ENCODE assay signal across 8 cellular contexts in genomic region chr11:93329936-93330445, GRCh38. TPM values are rescaled to one million over a fixed set of nuclear protein-coding genes. Genes with fewer than 3 reads are reported as not detected.
DNase-seq lines count a peak whose midpoint lies in the region; ATAC-seq and TF ChIP-seq lines count a peak whose summit lies in the region.

No MANE protein-coding gene starts in this region.

- H2AFZ ChIP-seq in neural progenitor cell (replicated peaks) = peak overlapping the region; percentile 93

- peak overlapping the region; percentile 85 for H3K4me2 ChIP-seq in neural progenitor cell

- H3K9me3 ChIP-seq in neural progenitor cell (ENCODE audit: low read depth) = no peaks in the 10 kb centered on the region

- peaks cover 3% of the 10 kb centered on the region for H3K4me1 ChIP-seq in neural progenitor cell

- no peaks in the 10 kb centered on the region for H3K36me3 ChIP-seq in neural progenitor cell

- no peak overlapping the region for H3K9ac ChIP-seq in neural progenitor cell

- intact Hi-C loops in dendritic cell treated with granulocyte-macrophage colony-stimulating factor and Interleukin-4, amounts not matched to agents 40 ng/mL and 50 ng/mL, for 4 days (cut with micrococcal nuclease) = no loop called here

- H3K4me3 ChIP-seq in neural progenitor cell = peak overlapping the region; percentile 46

- no peaks in the 10 kb centered on the region for H4K20me1 ChIP-seq in neural progenitor cell (ENCODE audit: low read depth)

- peaks cover 16% of the 10 kb centered on the region for H3F3A ChIP-seq in neural progenitor cell (ENCODE audit: low read depth)

- ATAC-seq in HG02642 (IDR thresholded peaks at IDR 0.05; ENCODE audit: poor library complexity, unreplicated experiment) = no peak

- in situ Hi-C loops in KBM-7 (cut with MboI; ENCODE audit: low pct_unique_long_range_greater_than_20kb, low sequenced_read_pairs) = no loop called here

- peaks cover 38% of the 10 kb centered on the region for H3K27me3 ChIP-seq in neural progenitor cell

- no peaks in the 10 kb centered on the region for H3K79me2 ChIP-seq in neural progenitor cell (ENCODE audit: low read depth)

- H3K4me3 Mint-ChIP-seq in dendritic cell treated with granulocyte-macrophage colony-stimulating factor and Interleukin-4, amounts not matched to agents 40 ng/mL and 50 ng/mL, for 4 days = peak overlapping the region; percentile 45
- H3K4me3 Mint-ChIP-seq in neural progenitor cell = peak overlapping the region; percentile 88

- H3K27ac ChIP-seq in neural progenitor cell = no peak overlapping the region

- peaks cover 5% of the 10 kb centered on the region for H3K4me1 Mint-ChIP-seq in dendritic cell treated with granulocyte-macrophage colony-stimulating factor and Interleukin-4, amounts not matched to agents 40 ng/mL and 50 ng/mL, for 4 days (ENCODE audit: low read depth)
- H3K4me1 Mint-ChIP-seq in neural progenitor cell = peaks cover 7% of the 10 kb centered on the region

- no peak for TF ChIP-seq CTCF in neural progenitor cell (IDR thresholded peaks at IDR 0.05)

- no peaks in the 10 kb centered on the region for H3K36me3 Mint-ChIP-seq in dendritic cell treated with granulocyte-macrophage colony-stimulating factor and Interleukin-4, amounts not matched to agents 40 ng/mL and 50 ng/mL, for 4 days (ENCODE audit: low read depth)
- H3K36me3 Mint-ChIP-seq in neural progenitor cell = peaks cover 2% of the 10 kb centered on the region

- no peak overlapping the region for H3K27ac Mint-ChIP-seq in dendritic cell treated with granulocyte-macrophage colony-stimulating factor and Interleukin-4, amounts not matched to agents 40 ng/mL and 50 ng/mL, for 4 days
- no peak overlapping the region for H3K27ac Mint-ChIP-seq in neural progenitor cell

- H3K9me3 Mint-ChIP-seq in dendritic cell treated with granulocyte-macrophage colony-stimulating factor and Interleukin-4, amounts not matched to agents 40 ng/mL and 50 ng/mL, for 4 days = no peaks in the 10 kb centered on the region
- H3K9me3 Mint-ChIP-seq in neural progenitor cell = no peaks in the 10 kb centered on the region

- peaks cover 42% of the 10 kb centered on the region for H3K27me3 Mint-ChIP-seq in dendritic cell treated with granulocyte-macrophage colony-stimulating factor and Interleukin-4, amounts not matched to agents 40 ng/mL and 50 ng/mL, for 4 days
- peaks cover 5% of the 10 kb centered on the region for H3K27me3 Mint-ChIP-seq in neural progenitor cell (ENCODE audit: insufficient read depth, low read depth)

- DNase-seq in DMS153 treated with DMSO at 0.1 percent for 48 hours (lab: John Stamatoyannopoulos, UW; ENCODE audit: unreplicated experiment) = peak; percentile 65
- DNase-seq in NCI-H2081 treated with DMSO at 0.1 percent for 48 hours (lab: John Stamatoyannopoulos, UW) = peak; percentile 61
- DNase-seq in neural progenitor cell (ENCODE audit: low spot score) = peak; percentile 43
- DNase-seq in HCEC 1CT = no peak
- DNase-seq in KBM-7 = no peak
- no peak for DNase-seq in effector CD4-positive, alpha-beta T cell

RNA-seq across cellular contexts. Expression of gene DEUP1, which starts 0.6 kb away (rescaled TPM):
- total RNA-seq in neural progenitor cell (ENCODE audit: low replicate concordance) = not detected in 2 replicates

Comparison
In these comparisons a context has a peak if more than half of its experiments do, and no peak if none do; other contexts are left out.
1. DNase-seq: peak in DMS153 treated with DMSO at 0.1 percent for 48 hours (single experiment), NCI-H2081 treated with DMSO at 0.1 percent for 48 hours (single experiment) and neural progenitor cell (single experiment); none in HCEC 1CT (single experiment), KBM-7 (single experiment) and effector CD4-positive, alpha-beta T cell (single experiment).